8 cellular contexts compared by ENCODE assay signal in the genomic region with DNA sequence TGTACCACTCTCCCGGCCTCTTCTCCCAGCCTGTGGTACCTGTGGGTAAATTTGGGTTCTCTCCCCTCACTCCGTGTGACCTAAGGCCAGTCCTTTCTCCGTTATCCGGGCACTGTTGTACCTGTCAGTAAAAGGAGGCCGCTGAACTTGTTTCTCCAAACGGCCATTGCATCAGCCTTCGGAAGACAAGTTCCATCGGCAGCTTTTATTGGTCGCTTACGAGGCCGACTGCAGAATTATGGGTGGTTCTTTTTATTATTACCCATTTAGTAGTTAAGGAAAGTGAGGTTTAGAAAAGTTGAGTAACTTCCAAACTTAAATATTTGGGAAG. TPM values are rescaled to one million over a fixed set of nuclear protein-coding genes. Genes with fewer than 3 reads are reported as not detected.
DNase-seq lines count a peak whose midpoint lies in the region; ATAC-seq, FAIRE-seq and TF ChIP-seq lines count a peak whose summit lies in the region.

No MANE protein-coding gene starts in this region.

- DNase-seq in AG20443 (ENCODE audit: low spot score) (peak; percentile 42), NAMALWA (ENCODE audit: low spot score) (peak; percentile 40), GM12878 (ENCODE audit: low read depth, low spot score) (no peak), iris pigment epithelial cell (ENCODE audit: low read depth) (peak; percentile 63), GDM1 (lab: John Stamatoyannopoulos, UW) (no peak)
- no peak for DNase-seq in stimulated activated naive CD8-positive, alpha-beta T cell treated with anti-CD3 and anti-CD28 coated beads, Interleukin-15, Interleukin-2, amounts not matched to agents 100 U/mL and 50 U/mL, for 24 hours

- intact Hi-C loops in GM12878 (cut with micrococcal nuclease; ENCODE audit: unreplicated experiment), result loop anchor here (1.0 to 10.0 kb wide), 3 partner anchors 11 to 541 kb away; a partner anchor contains a TSS

- no peaks in the 10 kb centered on the region for H3K4me1 ChIP-seq in GM12878 (ENCODE audit: control insufficient read depth, insufficient read depth, low read length)

- H3K79me2 ChIP-seq in GM12878 (ENCODE audit: control insufficient read depth, insufficient read depth, low read length), result peaks cover 23% of the 10 kb centered on the region

- peak overlapping the region; percentile 84 for H3K27ac ChIP-seq in GM12878 (ENCODE audit: control insufficient read depth, insufficient read depth)

- H2AFZ ChIP-seq in GM12878 (ENCODE audit: control insufficient read depth, low read depth, low read length), result peak overlapping the region; percentile 100

- TF ChIP-seq POLR2A in GM12878 (IDR thresholded peaks at IDR 0.05; ENCODE audit: low read depth, low read length), result no peak

- no peaks in the 10 kb centered on the region for H3K9me3 ChIP-seq in GM12878 (replicated peaks; ENCODE audit: control insufficient read depth, insufficient read depth, low read length)

- SMC1A ChIA-PET in GM12878 (lab: Charles Lee; ENCODE audit: uncharacterized antibody, unreplicated experiment), result interaction anchor here (1.2 to 3.4 kb wide), 6 partner anchors 11 to 204 kb away, joined by 3 to 23 read pairs (median 4); a partner anchor contains a TSS

- no peaks in the 10 kb centered on the region for H4K20me1 ChIP-seq in GM12878 (ENCODE audit: control insufficient read depth, insufficient read depth)

- peak overlapping the region; percentile 78 for H3K4me2 ChIP-seq in GM12878 (ENCODE audit: control insufficient read depth, insufficient read depth)

- no peak for TF ChIP-seq CTCF in GM12878 (IDR thresholded peaks at IDR 0.05 in 2 of 3, conservative IDR thresholded peaks at IDR 0.05 in 1 of 3; ENCODE audit: control insufficient read depth in 2 of 3, extremely low read depth in 1 of 3, insufficient read depth in 1 of 3, low read depth in 3 of 3, low read length in 3 of 3)

- under 1% methylated on average over 11 of the region's 11 CpGs for WGBS in GM12878 (ENCODE audit: insufficient coverage, insufficient replicate concordance, low lambda C conversion rate, missing lambda C conversion rate)

- FAIRE-seq in GM12878 (lab: Jason Lieb, UNC), result no peak

- in situ Hi-C loops in GM12878 (cut with MboI), result no loop called here

- peak overlapping the region; percentile 97 for H3K4me3 ChIP-seq in GM12878

- BruUV-seq in GM12878 (replicated peaks; lab: Mats Ljungman, UMichigan), result TSS peak; percentile 68

- TF ChIP-seq EP300 in GM12878 (IDR thresholded peaks at IDR 0.05; ENCODE audit: borderline replicate concordance in 1 of 2, control insufficient read depth in 1 of 2, low read depth in 2 of 2, low read length in 2 of 2), result no peak

- CTCF ChIA-PET in GM12878 (lab: Yijun Ruan, JAX), result interaction anchor here (0.8 to 8.3 kb wide), 10 partner anchors 9 to 505 kb away, joined by 3 to 62 read pairs (median 4); a partner anchor contains a TSS

- no peaks in the 10 kb centered on the region for H3K27me3 ChIP-seq in GM12878 (replicated peaks in 1 of 2; ENCODE audit: control insufficient read depth in 2 of 2, insufficient read depth in 2 of 2, low read length in 1 of 2)

- H3K9ac ChIP-seq in GM12878 (ENCODE audit: control insufficient read depth, insufficient read depth, low read length), result peak overlapping the region; percentile 97

- ATAC-seq in GM19351 (IDR thresholded peaks at IDR 0.05; ENCODE audit: unreplicated experiment) (peak; percentile 6), GM12878 (peak; percentile 23), GM19452 (IDR thresholded peaks at IDR 0.05; ENCODE audit: unreplicated experiment) (no peak)
- peak; percentile 3 for ATAC-seq in stimulated activated naive CD8-positive, alpha-beta T cell treated with anti-CD3 and anti-CD28 coated beads, Interleukin-15, Interleukin-2, amounts not matched to agents 100 U/mL and 50 U/mL, for 24 hours

- RAD21 ChIA-PET in GM12878 (lab: Charles Lee; ENCODE audit: unreplicated experiment), result interaction anchor here (0.5 to 4.7 kb wide), 5 partner anchors 11 to 272 kb away, joined by 3 to 30 read pairs (median 6); a partner anchor contains a TSS

- peaks cover under 1 to 19% of the 10 kb centered on the region in 2 experiments for H3K36me3 ChIP-seq in GM12878 (ENCODE audit: control insufficient read depth in 2 of 2, insufficient read depth in 2 of 2, low read length in 1 of 2)

- POLR2A ChIA-PET in GM12878 (lab: Charles Lee), result interaction anchor here (1.2 to 3.8 kb wide), 5 partner anchors 8 to 206 kb away, joined by 5 to 66 read pairs (median 8); a partner anchor contains a TSS

- TF ChIP-seq RAD21 in GM12878 (IDR thresholded peaks at IDR 0.05; ENCODE audit: insufficient read depth, low read depth, low read length), result no peak

TF ChIP-seq in GM12878, 131 proteins besides CTCF, POLR2A, EP300 and RAD21 (continues in another document):
- TF ChIP-seq LARP7 (IDR thresholded peaks at IDR 0.05) (peak; percentile 10; the same call in 1 of the 2 replicates), NRF1 (conservative IDR thresholded peaks at IDR 0.05; ENCODE audit: low read depth, low read length) (no peak), CREM (IDR thresholded peaks at IDR 0.05; ENCODE audit: low read depth) (no peak), BMI1 (IDR thresholded peaks at IDR 0.05; ENCODE audit: borderline replicate concordance) (no peak)
- TF ChIP-seq, protein P1, sequence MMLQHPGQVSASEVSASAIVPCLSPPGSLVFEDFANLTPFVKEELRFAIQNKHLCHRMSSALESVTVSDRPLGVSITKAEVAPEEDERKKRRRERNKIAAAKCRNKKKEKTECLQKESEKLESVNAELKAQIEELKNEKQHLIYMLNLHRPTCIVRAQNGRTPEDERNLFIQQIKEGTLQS (IDR thresholded peaks at IDR 0.05; ENCODE audit: borderline replicate concordance, extremely low read depth, low read depth, low read length), result no peak
- TF ChIP-seq, protein P2, sequence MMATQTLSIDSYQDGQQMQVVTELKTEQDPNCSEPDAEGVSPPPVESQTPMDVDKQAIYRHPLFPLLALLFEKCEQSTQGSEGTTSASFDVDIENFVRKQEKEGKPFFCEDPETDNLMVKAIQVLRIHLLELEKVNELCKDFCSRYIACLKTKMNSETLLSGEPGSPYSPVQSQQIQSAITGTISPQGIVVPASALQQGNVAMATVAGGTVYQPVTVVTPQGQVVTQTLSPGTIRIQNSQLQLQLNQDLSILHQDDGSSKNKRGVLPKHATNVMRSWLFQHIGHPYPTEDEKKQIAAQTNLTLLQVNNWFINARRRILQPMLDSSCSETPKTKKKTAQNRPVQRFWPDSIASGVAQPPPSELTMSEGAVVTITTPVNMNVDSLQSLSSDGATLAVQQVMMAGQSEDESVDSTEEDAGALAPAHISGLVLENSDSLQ (IDR thresholded peaks at IDR 0.05), result no peak

RNA-seq across cellular contexts. Expression of a gene that starts 0.6 kb away (rescaled TPM):
- total RNA-seq in GM12878 (2013; cell fraction: nucleolus; rRNA removed), result 10.0 and 11.0 TPM in 2 replicates
- total RNA-seq in GM12878 (2014; rRNA removed) (17.3 and 21.5 TPM in 2 replicates), GM12878 (2014; rRNA removed; fragmentation: Illumina TruSeq; extraction: Trizol) (15.5 and 16.8 TPM in 2 replicates), GM12878 (2021) (16.8 and 19.7 TPM in 2 replicates)
- 5.2 TPM for polyA plus RNA-seq in GM12878 (2011; ENCODE audit: low read depth)
- polyA plus RNA-seq in GM12878 (2011; rRNA removed) (20.2 and 28.1 TPM in 2 replicates), GM12878 (2014; fragmentation: Illumina TruSeq; extraction: Trizol) (13.7 and 16.3 TPM in 2 replicates), GM12878 (2014; fragmentation: Nextera tagmentation; extraction: Ambion mirVana) (1 to 10 TPM; 4.4 to 7.6 TPM), GM12878 (2014; rRNA removed) (10.2 and 10.4 TPM in 2 replicates), GM12878 (2016; fragmentation: Nextera tagmentation; extraction: Ambion mirVana) (10 to 100 TPM; 12.5 to 14.5 TPM)
- 6.1 and 7.2 TPM in 2 replicates for polyA plus RNA-seq in GM12878 (2011; cell fraction: cytosol; rRNA removed)
- polyA plus RNA-seq in GM12878 (2011; cell fraction: nucleus; rRNA removed), result 6.9 and 7.7 TPM in 2 replicates
- 7.4 and 8.1 TPM in 2 replicates for polyA plus RNA-seq in GM12878 (2012)
- polyA minus RNA-seq in GM12878 (2011; rRNA and poly(A)+ RNA removed), result 10.9 and 13.0 TPM in 2 replicates
- 5.2 and 9.9 TPM in 2 replicates for polyA minus RNA-seq in GM12878 (2011; cell fraction: cytosol; rRNA and poly(A)+ RNA removed)
- 5.0 and 9.7 TPM in 2 replicates for polyA minus RNA-seq in GM12878 (2011; cell fraction: nucleus; rRNA and poly(A)+ RNA removed)

RNA-seq across cellular contexts. Expression of a gene that starts 12.0 kb away (rescaled TPM):
- total RNA-seq in GM12878 (2013; cell fraction: nucleolus; rRNA removed), result 15.2 and 16.0 TPM in 2 replicates
- total RNA-seq in GM12878 (2014; rRNA removed) (12.4 and 13.4 TPM in 2 replicates), GM12878 (2014; rRNA removed; fragmentation: Illumina TruSeq; extraction: Trizol) (10.3 and 10.5 TPM in 2 replicates), GM12878 (2021) (13.4 and 13.5 TPM in 2 replicates)
- polyA plus RNA-seq in GM12878 (2011; ENCODE audit: low read depth), result 7.8 TPM
- polyA plus RNA-seq in GM12878 (2011; rRNA removed) (8.0 and 9.6 TPM in 2 replicates), GM12878 (2014; fragmentation: Illumina TruSeq; extraction: Trizol) (12.6 and 15.4 TPM in 2 replicates), GM12878 (2014; fragmentation: Nextera tagmentation; extraction: Ambion mirVana) (1 to 10 TPM; 2.9 to 5.4 TPM), GM12878 (2014; rRNA removed) (14.6 and 14.8 TPM in 2 replicates), GM12878 (2016; fragmentation: Nextera tagmentation; extraction: Ambion mirVana) (10 to 100 TPM; 15.3 to 17.0 TPM)
- polyA plus RNA-seq in GM12878 (2011; cell fraction: cytosol; rRNA removed), result 10.3 and 12.5 TPM in 2 replicates
- polyA plus RNA-seq in GM12878 (2011; cell fraction: nucleus; rRNA removed), result 19.6 and 29.1 TPM in 2 replicates
- 10.3 and 10.5 TPM in 2 replicates for polyA plus RNA-seq in GM12878 (2012)
- polyA minus RNA-seq in GM12878 (2011; rRNA and poly(A)+ RNA removed), result 7.7 and 10.1 TPM in 2 replicates
- polyA minus RNA-seq in GM12878 (2011; cell fraction: cytosol; rRNA and poly(A)+ RNA removed), result 1.7 and 1.9 TPM in 2 replicates
- 8.5 and 11.9 TPM in 2 replicates for polyA minus RNA-seq in GM12878 (2011; cell fraction: nucleus; rRNA and poly(A)+ RNA removed)

RNA-seq across cellular contexts. Expression of a gene that starts 33.2 kb away (rescaled TPM):
- not detected in 2 replicates for total RNA-seq in GM12878 (2013; cell fraction: nucleolus; rRNA removed)
- not detected in 2 replicates for total RNA-seq in GM12878 (2014; rRNA removed)
- total RNA-seq in GM12878 (2014; rRNA removed; fragmentation: Illumina TruSeq; extraction: Trizol), result not detected in 2 replicates
- not detected in 2 replicates for total RNA-seq in GM12878 (2021)
- polyA plus RNA-seq in GM12878 (2011; ENCODE audit: low read depth), result not detected
- polyA plus RNA-seq in GM12878 (2011; rRNA removed), result not detected in 2 replicates
- polyA plus RNA-seq in GM12878 (2011; cell fraction: cytosol; rRNA removed), result 0.13 and 0.22 TPM in 2 replicates
- polyA plus RNA-seq in GM12878 (2011; cell fraction: nucleus; rRNA removed), result 0.22 TPM in 1 of 2 replicates, not detected in the other
- polyA plus RNA-seq in GM12878 (2012), result 0.18 TPM in 1 of 2 replicates, not detected in the other
- polyA plus RNA-seq in GM12878 (2014; fragmentation: Illumina TruSeq; extraction: Trizol), result not detected in 2 replicates
- not detected for polyA plus RNA-seq in GM12878 (2014; fragmentation: Nextera tagmentation; extraction: Ambion mirVana)
- polyA plus RNA-seq in GM12878 (2014; rRNA removed), result not detected in 2 replicates
- polyA plus RNA-seq in GM12878 (2016; fragmentation: Nextera tagmentation; extraction: Ambion mirVana), result not detected
- polyA minus RNA-seq in GM12878 (2011; rRNA and poly(A)+ RNA removed), result not detected in 2 replicates
- polyA minus RNA-seq in GM12878 (2011; cell fraction: cytosol; rRNA and poly(A)+ RNA removed), result not detected in 2 replicates
- polyA minus RNA-seq in GM12878 (2011; cell fraction: nucleus; rRNA and poly(A)+ RNA removed), result not detected in 2 replicates

Comparison
In these comparisons a context has a peak if more than half of its experiments do, and no peak if none do; other contexts are left out.
1. DNase-seq: peak in AG20443 (single experiment), NAMALWA (single experiment) and iris pigment epithelial cell (single experiment); none in GM12878 (single experiment), stimulated activated naive CD8-positive, alpha-beta T cell treated with anti-CD3 and anti-CD28 coated beads, Interleukin-15, Interleukin-2, amounts not matched to agents 100 U/mL and 50 U/mL, for 24 hours (single experiment) and GDM1 (single experiment).